10 cellular contexts compared by ENCODE assay signal in genomic region chr2:144453486-144454158, GRCh38.
DNase-seq lines count a peak whose midpoint lies in the region; ATAC-seq and TF ChIP-seq lines count a peak whose summit lies in the region.
"Had no signal": no experiment of that assay in that cellular context is flagged by ENCODE, and none has a peak within 500 bp of the region (broad histone marks: within the 10 kb centered on the region; RNA-seq: fewer than 3 reads in every experiment).

No MANE protein-coding gene starts in this region.

- H3K27ac ChIP-seq in substantia nigra (ENCODE audit: low read depth, low read length, poor library complexity, severe bottlenecking): peak overlapping the region; percentile 92

- CTCF ChIA-PET in HEK293T (lab: Yijun Ruan, JAX): no interaction called here

- POLR2A ChIA-PET in HEK293T (lab: Yijun Ruan, JAX): no interaction called here

- DNase-seq in HEK293T (ENCODE audit: extremely low spot score): no peak
- DNase-seq in amniotic stem cell (lab: John Stamatoyannopoulos, UW): peak; percentile 17
- DNase-seq in kidney tubule cell (ENCODE audit: low spot score): peak; percentile 55
- no peak for DNase-seq in substantia nigra (lab: John Stamatoyannopoulos, UW)
- DNase-seq in left colon: no peak
- DNase-seq in NCI-H510A treated with DMSO at 0.1 percent for 48 hours (lab: John Stamatoyannopoulos, UW): no peak
- DNase-seq: activated CD4-positive, CD25-positive, alpha-beta regulatory T cell; activated naive CD4-positive, alpha-beta T cell treated with anti-CD3 and anti-CD28 coated beads, Interleukin-2, amount 10 ng/mL, durations not matched to agents 7 days and 5 days; NCI-H1436 had no signal

- no peak for ATAC-seq in left colon
- no peak for ATAC-seq in HG03095 (IDR thresholded peaks at IDR 0.05; ENCODE audit: unreplicated experiment)

- intact Hi-C loops in left colon (cut with DNase I, micrococcal nuclease): no loop called here

TF ChIP-seq in HEK293T, 16 proteins besides CTCF, POLR2A, EP300 and RAD21:
- TF ChIP-seq PKNOX1 (IDR thresholded peaks at IDR 0.05): peak; percentile 15; the same call in 1 of the 2 replicates
- TF ChIP-seq ELF4 (IDR thresholded peaks at IDR 0.05): no peak

Comparison
In these comparisons a context has a peak if more than half of its experiments do, and no peak if none do; other contexts are left out.
1. DNase-seq: peak in amniotic stem cell (single experiment) and kidney tubule cell (single experiment); none in HEK293T (single experiment), substantia nigra (0 of 49), left colon (0 of 2) and NCI-H510A treated with DMSO at 0.1 percent for 48 hours (single experiment).